11 cellular contexts compared by ENCODE assay signal in genomic region chr1:218496561-218496960, GRCh38.
DNase-seq lines count a peak whose midpoint lies in the region; ATAC-seq and TF ChIP-seq lines count a peak whose summit lies in the region.
"Had no signal": no experiment of that assay in that cellular context is flagged by ENCODE, and none has a peak within 500 bp of the region (broad histone marks: within the 10 kb centered on the region; RNA-seq: fewer than 3 reads in every experiment).

No MANE protein-coding gene starts in this region.

- peak; percentile 88 for DNase-seq in HPDE6-E6E7 (ENCODE audit: extremely low spot score)
- DNase-seq in astrocyte of the cerebellum (ENCODE audit: low read depth), result peak; percentile 92
- peak; percentile 96 for DNase-seq in islet precursor cell
- DNase-seq in medulla oblongata (ENCODE audit: extremely low spot score), result no peak
- no peak for DNase-seq in tibial artery
- DNase-seq: BE2C, colonic mucosa, NCI-H2171 had no signal

- TF ChIP-seq CTCF in astrocyte of the cerebellum (IDR thresholded peaks at IDR 0.05; ENCODE audit: low read depth, low read length, missing control alignments) (no peak), tibial artery (IDR thresholded peaks at IDR 0.05) (no peak)

- no peaks in the 10 kb centered on the region for H3K79me2 ChIP-seq in ACC112 (ENCODE audit: control insufficient read depth, insufficient read depth, low read length, unreplicated experiment)

- peaks cover 31% of the 10 kb centered on the region for H3K4me1 ChIP-seq in ACC112 (ENCODE audit: control insufficient read depth, insufficient read depth, low read length, unreplicated experiment)
- peaks cover 0 to 70% (median 25%) of the 10 kb centered on the region in 4 donors for H3K4me1 ChIP-seq in tibial artery
- H3K4me1 ChIP-seq: BE2C, colonic mucosa had no signal

- H3K27ac ChIP-seq in ACC112 (ENCODE audit: low read depth, low read length), result peak overlapping the region; percentile 93
- peak overlapping the region in 1 of 2 donors; percentile 46 for H3K27ac ChIP-seq in tibial artery
- H3K27ac ChIP-seq: colonic mucosa had no signal

- H3K9me3 ChIP-seq in tibial artery, result no peaks in the 10 kb centered on the region
- H3K9me3 ChIP-seq: BE2C, colonic mucosa had no signal

- no peaks in the 10 kb centered on the region for H3K27me3 ChIP-seq in ACC112 (ENCODE audit: insufficient read depth, low read length)
- no peaks in the 10 kb centered on the region for H3K27me3 ChIP-seq in tibial artery
- H3K27me3 ChIP-seq: colonic mucosa had no signal

- in situ Hi-C loops in astrocyte of the cerebellum (cut with HindIII; ENCODE audit: low sequenced_read_pairs), result no loop called here

- no peaks in the 10 kb centered on the region for H3K36me3 ChIP-seq in ACC112 (ENCODE audit: insufficient read depth, low read length)
- H3K36me3 ChIP-seq in tibial artery, result no peaks in the 10 kb centered on the region
- H3K36me3 ChIP-seq: BE2C, colonic mucosa had no signal

- H3K4me3 ChIP-seq in ACC112 (ENCODE audit: low read depth, low read length) (no peak overlapping the region), astrocyte of the cerebellum (ENCODE audit: low read depth, low read length) (no peak overlapping the region), tibial artery (no peak overlapping the region)
- H3K4me3 ChIP-seq: colonic mucosa had no signal

- no peak overlapping the region for H2AFZ ChIP-seq in ACC112 (ENCODE audit: low read length, unreplicated experiment)

- intact Hi-C loops in tibial artery (cut with DNase I; ENCODE audit: low total_unique reads), result no loop called here

- ATAC-seq in HG02870 (IDR thresholded peaks at IDR 0.05; ENCODE audit: unreplicated experiment) (no peak), GM18909 (IDR thresholded peaks at IDR 0.05; ENCODE audit: poor library complexity, unreplicated experiment) (no peak)

Comparison
In these comparisons a context has a peak if more than half of its experiments do, and no peak if none do; other contexts are left out.
1. DNase-seq: peak in HPDE6-E6E7 (single experiment), astrocyte of the cerebellum (single experiment) and islet precursor cell (single experiment); none in medulla oblongata (single experiment) and tibial artery (0 of 2).